10 cellular contexts compared by ENCODE assay signal in the genomic region with DNA sequence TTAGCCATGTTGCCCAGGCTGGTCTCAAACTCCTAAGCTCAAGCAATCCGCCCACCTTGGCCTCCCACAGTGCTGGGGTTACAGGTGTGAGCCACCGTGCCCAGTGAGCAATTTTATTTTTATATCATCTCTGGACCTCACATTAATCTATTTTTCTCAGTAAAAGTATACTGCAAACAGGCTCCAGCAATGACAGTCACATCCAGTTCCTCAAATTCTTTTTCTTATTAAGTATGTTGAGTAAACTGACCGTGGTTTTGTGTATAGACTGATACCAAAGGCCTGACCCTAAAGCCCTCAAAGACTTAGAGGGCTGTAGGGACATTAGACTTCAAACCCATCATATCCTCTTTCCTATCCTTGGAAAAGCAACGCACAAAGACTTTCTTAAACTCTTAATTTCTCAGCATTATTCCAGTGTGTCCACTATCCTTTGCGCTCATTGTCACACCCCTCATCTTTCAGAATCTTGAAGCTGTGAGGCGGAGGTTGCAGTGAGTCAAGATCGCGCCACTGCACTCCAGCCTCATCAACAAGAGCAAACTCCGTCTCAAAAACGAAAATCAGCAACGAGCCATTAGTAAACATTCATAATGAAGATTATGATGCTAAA. TPM values are rescaled to one million over a fixed set of nuclear protein-coding genes. Genes with fewer than 3 reads are reported as not detected.
DNase-seq lines count a peak whose midpoint lies in the region; ATAC-seq and TF ChIP-seq lines count a peak whose summit lies in the region.
"Had no signal": no experiment of that assay in that cellular context is flagged by ENCODE, and none has a peak within 500 bp of the region (broad histone marks: within the 10 kb centered on the region; RNA-seq: fewer than 3 reads in every experiment).

No MANE protein-coding gene starts in this region.

- no peaks in the 10 kb centered on the region for H3K9me3 ChIP-seq in effector memory CD4-positive, alpha-beta T cell (ENCODE audit: control insufficient read depth, low read length)

- no peak for ATAC-seq in GM18511 (IDR thresholded peaks at IDR 0.05; ENCODE audit: unreplicated experiment)

- H3K4me3 ChIP-seq in effector memory CD4-positive, alpha-beta T cell (ENCODE audit: insufficient read depth, low read depth, low read length, poor library complexity, severe bottlenecking) = peak overlapping the region; percentile 85

- peaks cover 14% of the 10 kb centered on the region for H3K36me3 ChIP-seq in effector memory CD4-positive, alpha-beta T cell (ENCODE audit: control insufficient read depth, insufficient read depth, low read length)

- H3K27ac Mint-ChIP-seq in activated naive CD4-positive, alpha-beta T cell treated with anti-CD3 and anti-CD28 coated beads, Interleukin-2, amount 50 U/mL, for 24 hours = no peak overlapping the region
- H3K27ac Mint-ChIP-seq in type B pancreatic cell = no peak overlapping the region

- DNase-seq in activated naive CD4-positive, alpha-beta T cell (lab: John Stamatoyannopoulos, UW) = no peak
- DNase-seq in Kasumi-1 (lab: John Stamatoyannopoulos, UW) (peak; percentile 16 to 18), type B pancreatic cell (ENCODE audit: extremely low spot score, unreplicated experiment) (no peak), NCI-H1436 (lab: John Stamatoyannopoulos, UW) (no peak), RPMI8226 (no peak)
- no peak for DNase-seq in effector memory CD4-positive, alpha-beta T cell
- DNase-seq: NCI-H1436 treated with DMSO at 0.1 percent for 48 hours; stimulated activated naive CD4-positive, alpha-beta T cell had no signal

- peaks cover 17% of the 10 kb centered on the region for H3K36me3 Mint-ChIP-seq in activated naive CD4-positive, alpha-beta T cell treated with anti-CD3 and anti-CD28 coated beads, Interleukin-2, amount 50 U/mL, for 24 hours
- H3K36me3 Mint-ChIP-seq in type B pancreatic cell = peaks cover 25% of the 10 kb centered on the region

- peaks cover 21% of the 10 kb centered on the region for H3K4me1 ChIP-seq in effector memory CD4-positive, alpha-beta T cell (ENCODE audit: control insufficient read depth, insufficient read depth, low read length, poor library complexity, severe bottlenecking)

- H3K4me3 Mint-ChIP-seq in activated naive CD4-positive, alpha-beta T cell treated with anti-CD3 and anti-CD28 coated beads, Interleukin-2, amount 50 U/mL, for 24 hours = peak overlapping the region; percentile 92
- peak overlapping the region; percentile 58 for H3K4me3 Mint-ChIP-seq in type B pancreatic cell

- peaks cover 56% of the 10 kb centered on the region for H3K4me1 Mint-ChIP-seq in activated naive CD4-positive, alpha-beta T cell treated with anti-CD3 and anti-CD28 coated beads, Interleukin-2, amount 50 U/mL, for 24 hours
- H3K4me1 Mint-ChIP-seq in type B pancreatic cell (ENCODE audit: unreplicated experiment) = peaks cover 30% of the 10 kb centered on the region

- no peaks in the 10 kb centered on the region for H3K27me3 Mint-ChIP-seq in activated naive CD4-positive, alpha-beta T cell treated with anti-CD3 and anti-CD28 coated beads, Interleukin-2, amount 50 U/mL, for 24 hours
- no peaks in the 10 kb centered on the region for H3K27me3 Mint-ChIP-seq in type B pancreatic cell

- no peak overlapping the region for H3K27ac ChIP-seq in effector memory CD4-positive, alpha-beta T cell (ENCODE audit: insufficient read depth, low read length, poor library complexity, severe bottlenecking)

- no peak for TF ChIP-seq CTCF in type B pancreatic cell (conservative IDR thresholded peaks at IDR 0.05)

- no peaks in the 10 kb centered on the region for H3K27me3 ChIP-seq in effector memory CD4-positive, alpha-beta T cell (replicated peaks; ENCODE audit: control insufficient read depth, insufficient read depth, low read length, poor library complexity, severe bottlenecking)

- H3K9me3 Mint-ChIP-seq in activated naive CD4-positive, alpha-beta T cell treated with anti-CD3 and anti-CD28 coated beads, Interleukin-2, amount 50 U/mL, for 24 hours = no peaks in the 10 kb centered on the region
- no peaks in the 10 kb centered on the region for H3K9me3 Mint-ChIP-seq in type B pancreatic cell

RNA-seq across cellular contexts. Expression of a gene that starts 2.0 kb away (rescaled TPM):
- 34.4 and 38.9 TPM in 2 replicates for total RNA-seq in type B pancreatic cell (ENCODE audit: low replicate concordance)

RNA-seq across cellular contexts. Expression of a gene that starts 8.6 kb away (rescaled TPM):
- total RNA-seq in type B pancreatic cell (ENCODE audit: low replicate concordance) = 12.4 and 15.2 TPM in 2 replicates

Comparison
In these comparisons a context has a peak if more than half of its experiments do, and no peak if none do; other contexts are left out.
1. DNase-seq: peak in Kasumi-1 (2 of 2); none in activated naive CD4-positive, alpha-beta T cell (0 of 4), effector memory CD4-positive, alpha-beta T cell (0 of 3), type B pancreatic cell (single experiment), NCI-H1436 (single experiment) and RPMI8226 (single experiment).